In genomic region chr4:184280591-184281071, GRCh38 we compare ENCODE assay signal across 8 cellular contexts.
DNase-seq lines count a peak whose midpoint lies in the region; ATAC-seq and TF ChIP-seq lines count a peak whose summit lies in the region.

No MANE protein-coding gene starts in this region.

- peak overlapping the region; percentile 97; the same call in 1 of the 2 replicates for H3K27ac ChIP-seq in SU-DHL-6 (ENCODE audit: low read depth, low read length)
- H3K27ac ChIP-seq in vagina: no peak overlapping the region

- no peak overlapping the region for H3K9ac ChIP-seq in SU-DHL-6 (ENCODE audit: low read length)

- ATAC-seq in HG02763 (IDR thresholded peaks at IDR 0.05; ENCODE audit: unreplicated experiment) (peak; percentile 35), GM19397 (IDR thresholded peaks at IDR 0.05; ENCODE audit: unreplicated experiment) (no peak)

- no peak overlapping the region for H3K4me2 ChIP-seq in SU-DHL-6 (ENCODE audit: low read depth, low read length, poor library complexity, severe bottlenecking)

- H3K27me3 ChIP-seq in SU-DHL-6 (ENCODE audit: low read length): no peaks in the 10 kb centered on the region
- H3K27me3 ChIP-seq in vagina: no peaks in the 10 kb centered on the region

- DNase-seq in stimulated activated CD4-positive, alpha-beta T cell treated with anti-CD3 and anti-CD28 coated beads, Interleukin-1b, Interleukin-23, amount 100 ng/mL, for 48 hours: peak; percentile 63
- no peak for DNase-seq in stimulated activated CD4-positive, alpha-beta T cell treated with anti-CD3 and anti-CD28 coated beads, Interleukin-2, amount 100 ng/mL, for 24 hours
- peak; percentile 19 to 34 for DNase-seq in vagina (ENCODE audit: extremely low spot score in 2 of 2)
- DNase-seq in EL: no peak
- DNase-seq in cerebellar cortex (ENCODE audit: low spot score): no peak

- H3F3A ChIP-seq in SU-DHL-6 (ENCODE audit: insufficient read depth): peaks cover 50% of the 10 kb centered on the region

- TF ChIP-seq CTCF in SU-DHL-6 (IDR thresholded peaks at IDR 0.05; ENCODE audit: insufficient read depth, low read length, poor library complexity, severe bottlenecking) (no peak), vagina (IDR thresholded peaks at IDR 0.05) (no peak)

- intact Hi-C loops in vagina (cut with DNase I): loop anchor here (10.0 kb wide), 1 partner anchor 194 kb away; the partner anchor contains the start of gene IRF2

- no peaks in the 10 kb centered on the region for H4K20me1 ChIP-seq in SU-DHL-6 (ENCODE audit: low read depth, low read length)

- peaks cover 6% of the 10 kb centered on the region for H3K4me1 ChIP-seq in vagina

- no peak overlapping the region for H2AFZ ChIP-seq in SU-DHL-6 (ENCODE audit: low read depth, low read length, severe bottlenecking)

- no peaks in the 10 kb centered on the region for H3K9me3 ChIP-seq in SU-DHL-6 (ENCODE audit: insufficient read depth, low read length)
- no peaks in the 10 kb centered on the region for H3K9me3 ChIP-seq in vagina

- H3K36me3 ChIP-seq in SU-DHL-6 (ENCODE audit: low read length) (no peaks in the 10 kb centered on the region), vagina (no peaks in the 10 kb centered on the region)

- no peaks in the 10 kb centered on the region for H3K79me2 ChIP-seq in SU-DHL-6 (ENCODE audit: insufficient read depth, low read length)

- H3K4me3 ChIP-seq in SU-DHL-6 (ENCODE audit: insufficient read depth, low read length, poor library complexity, severe bottlenecking) (no peak overlapping the region), vagina (no peak overlapping the region)

- no peaks in the 10 kb centered on the region for H3K9me2 ChIP-seq in SU-DHL-6 (replicated peaks; ENCODE audit: insufficient read depth, low read length)

- no peak for TF ChIP-seq POLR2A in vagina (IDR thresholded peaks at IDR 0.05)

Comparison
In these comparisons a context has a peak if more than half of its experiments do, and no peak if none do; other contexts are left out.
1. DNase-seq: peak in stimulated activated CD4-positive, alpha-beta T cell treated with anti-CD3 and anti-CD28 coated beads, Interleukin-1b, Interleukin-23, amount 100 ng/mL, for 48 hours (single experiment) and vagina (2 of 2); none in stimulated activated CD4-positive, alpha-beta T cell treated with anti-CD3 and anti-CD28 coated beads, Interleukin-2, amount 100 ng/mL, for 24 hours (0 of 2), EL (single experiment) and cerebellar cortex (single experiment).